ENCODE assay signal across 8 cellular contexts in the genomic region with DNA sequence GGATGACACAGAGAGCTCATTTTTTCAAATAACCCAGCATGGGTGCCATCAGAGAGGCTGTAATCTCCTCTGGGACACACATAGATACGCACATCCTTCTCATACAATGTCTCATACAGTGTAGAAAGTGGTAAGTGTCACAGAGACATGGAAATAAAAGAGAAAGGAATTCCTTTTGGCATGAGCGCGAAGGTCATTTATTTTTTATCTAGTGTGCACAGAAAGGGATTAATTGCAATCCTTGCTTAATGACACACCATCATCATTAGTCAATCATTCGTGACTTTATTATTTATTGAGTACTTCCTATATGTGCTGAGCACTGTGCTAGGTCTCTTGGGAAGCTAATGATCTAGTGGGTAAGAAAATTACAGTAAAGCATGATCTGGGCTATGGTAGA.
"Had no signal": no experiment of that assay in that cellular context is flagged by ENCODE, and none has a peak within 500 bp of the region (broad histone marks: within the 10 kb centered on the region; RNA-seq: fewer than 3 reads in every experiment).

No MANE protein-coding gene starts in this region.

- ATAC-seq: HepG2, K562 had no signal

- DNase-seq: IMR-90, KBM-7, KG1 had no signal

- H3K27me3 Mint-ChIP-seq: IgD-negative memory B cell had no signal

- H3K27ac Mint-ChIP-seq: IgD-negative memory B cell had no signal

- H3K4me3 ChIP-seq: K562 had no signal

- H3K4me3 Mint-ChIP-seq: IgD-negative memory B cell had no signal

- FAIRE-seq: HepG2, HTR-8/SVneo, K562 had no signal

- H3K27ac ChIP-seq: HL-60 had no signal
